Comparison of ENCODE assay signal across 8 cellular contexts in genomic region chr4:1046581-1047011, GRCh38. TPM values are rescaled to one million over a fixed set of nuclear protein-coding genes. Genes with fewer than 3 reads are reported as not detected.
A peak's percentile ranks its signal among the peaks of the same experiment; 100 is the strongest.
DNase-seq lines count a peak whose midpoint lies in the region; FAIRE-seq and TF ChIP-seq lines count a peak whose summit lies in the region.
"Not testable (repeated sequence)": the region's sequence is repeated elsewhere in the genome, so short reads cannot be mapped to it uniquely, and the experiment has no call there.

No MANE protein-coding gene starts in this region.

- H3K9me3 ChIP-seq in endodermal cell (ENCODE audit: control insufficient read depth, low read length); neuronal stem cell (replicated peaks in 1 of 2; ENCODE audit: control insufficient read depth in 2 of 2, insufficient read depth in 1 of 2, low read depth in 1 of 2, low read length in 2 of 2); thyroid gland: not testable (repeated sequence)

- not testable (repeated sequence) for H3K36me3 Mint-ChIP-seq in endodermal cell (ENCODE audit: low read depth)

- peaks cover 82% of the 10 kb centered on the region for H3K27me3 ChIP-seq in endodermal cell (ENCODE audit: control insufficient read depth, insufficient read depth, low read length, poor library complexity, severe bottlenecking)
- H3K27me3 ChIP-seq in neuronal stem cell (ENCODE audit: control insufficient read depth in 3 of 3, insufficient read depth in 3 of 3, low read depth in 1 of 3, low read length in 3 of 3): peaks cover 0 to 11% (median 3%) of the 10 kb centered on the region in 3 experiments
- not testable (repeated sequence) for H3K27me3 ChIP-seq in thyroid gland

- H2BK15ac ChIP-seq in neuronal stem cell (ENCODE audit: low read length): peak overlapping the region; percentile 99

- TF ChIP-seq POLR2A in thyroid gland (IDR thresholded peaks at IDR 0.05): not testable (repeated sequence)

- peak overlapping the region; percentile 53 for H2AK5ac ChIP-seq in neuronal stem cell (ENCODE audit: low read depth, low read length)

- not testable (repeated sequence) for H3K4me2 ChIP-seq in neuronal stem cell (ENCODE audit: insufficient read depth, low read length, poor library complexity, severe bottlenecking)

- not testable (repeated sequence) for H3K27ac Mint-ChIP-seq in endodermal cell

- not testable (repeated sequence) for H3K9ac ChIP-seq in endodermal cell (ENCODE audit: extremely low read depth, low read length, poor library complexity, severe bottlenecking); neuronal stem cell (ENCODE audit: low read depth, low read length, poor library complexity)

- not testable (repeated sequence) for H2AFZ ChIP-seq in neuronal stem cell (ENCODE audit: low read length)

- WGBS in endodermal cell (ENCODE audit: insufficient coverage in 1 of 2, insufficient read length in 1 of 2), 2 experiments: 13 to 30% methylated on average over 27 to 29 of the region's 29 CpGs
- WGBS in neuronal stem cell (ENCODE audit: extremely low coverage in 2 of 2, insufficient read length in 2 of 2, insufficient replicate concordance in 1 of 2), 2 donors: no CpG with 5 or more reads among the region's 29 CpGs
- WGBS in thyroid gland, 2 donors: 19 to 38% methylated on average over 28 to 29 of the region's 29 CpGs

- not testable (repeated sequence) for H3K4me1 ChIP-seq in endodermal cell (ENCODE audit: control insufficient read depth, insufficient read depth, low read length)
- peaks cover 22 to 38% of the 10 kb centered on the region in 2 donors for H3K4me1 ChIP-seq in neuronal stem cell (ENCODE audit: control insufficient read depth in 2 of 2, insufficient read depth in 1 of 2, low read depth in 1 of 2, low read length in 2 of 2)
- H3K4me1 ChIP-seq in thyroid gland: peaks cover 51 to 68% of the 10 kb centered on the region in 2 donors

- H4K91ac ChIP-seq in neuronal stem cell (ENCODE audit: low read depth, low read length, poor library complexity): peak overlapping the region; percentile 98

- not testable (repeated sequence) for H3K27ac ChIP-seq in endodermal cell (ENCODE audit: low read depth, low read length)
- H3K27ac ChIP-seq in neuronal stem cell (replicated peaks; ENCODE audit: low read length) (peak overlapping the region; percentile 52), thyroid gland (peak overlapping the region; percentile 73 to 82 (median 79))

- peak; percentile 92 for FAIRE-seq in HTR-8/SVneo (lab: Jason Lieb, UNC)

- DNase-seq in COLO668 (lab: John Stamatoyannopoulos, UW; ENCODE audit: unreplicated experiment): peak; percentile 78
- peak; percentile 61 for DNase-seq in HTR-8/SVneo (ENCODE audit: insufficient read length, low spot score)
- peak; percentile 45 to 95 for DNase-seq in NCI-H526 (lab: John Stamatoyannopoulos, UW)
- peak; percentile 58 for DNase-seq in activated effector memory CD4-positive, alpha-beta T cell treated with anti-CD3 and anti-CD28 coated beads, Interleukin-2, amount 50 U/mL, for 16 hours
- DNase-seq in endodermal cell: peak; percentile 88
- DNase-seq in iPS-NIHi11 (ENCODE audit: low spot score): peak; percentile 53
- DNase-seq in neuronal stem cell (ENCODE audit: low spot score): peak; percentile 63
- peak; percentile 76 to 85 for DNase-seq in thyroid gland

- not testable (repeated sequence) for H3K23ac ChIP-seq in neuronal stem cell (ENCODE audit: low read depth, low read length, poor library complexity)

- H3K9me3 Mint-ChIP-seq in endodermal cell: not testable (repeated sequence)

- not testable (repeated sequence) for TF ChIP-seq CTCF in endodermal cell (conservative IDR thresholded peaks at IDR 0.05); thyroid gland (IDR thresholded peaks at IDR 0.05)

- not testable (repeated sequence) for H3K4ac ChIP-seq in neuronal stem cell (ENCODE audit: low read length)

- H3K18ac ChIP-seq in neuronal stem cell (ENCODE audit: low read length): peak overlapping the region; percentile 89

- H3K27me3 Mint-ChIP-seq in endodermal cell (ENCODE audit: insufficient read depth): peaks cover 70% of the 10 kb centered on the region

- H3K4me1 Mint-ChIP-seq in endodermal cell: not testable (repeated sequence)

- H3K4me3 ChIP-seq in endodermal cell (ENCODE audit: low read length); neuronal stem cell (ENCODE audit: low read length in 2 of 2); thyroid gland (replicated peaks in 1 of 3): not testable (repeated sequence)

- peak overlapping the region; percentile 22 for H2BK12ac ChIP-seq in neuronal stem cell (ENCODE audit: low read length)

- H2BK5ac ChIP-seq in neuronal stem cell (ENCODE audit: low read length): not testable (repeated sequence)

- not testable (repeated sequence) for H3K79me1 ChIP-seq in neuronal stem cell (ENCODE audit: low read depth, low read length)

- H2BK120ac ChIP-seq in neuronal stem cell (ENCODE audit: low read depth, low read length): not testable (repeated sequence)

- not testable (repeated sequence) for H4K8ac ChIP-seq in neuronal stem cell (ENCODE audit: low read depth, low read length)

- not testable (repeated sequence) for H3K36me3 ChIP-seq in endodermal cell (ENCODE audit: control insufficient read depth, insufficient read depth, low read length); neuronal stem cell (replicated peaks in 1 of 2; ENCODE audit: control insufficient read depth in 2 of 2, insufficient read depth in 2 of 2, low read length in 2 of 2); thyroid gland

- intact Hi-C loops in thyroid gland (cut with DNase I): not testable (repeated sequence)

- not testable (repeated sequence) for H3K14ac ChIP-seq in neuronal stem cell (ENCODE audit: low read length)

- H3K4me3 Mint-ChIP-seq in endodermal cell: not testable (repeated sequence)

RNA-seq across cellular contexts. Expression of gene FGFRL1, which starts 35.2 kb away (rescaled TPM):
- 10 to 100 TPM; 51.0 to 93.3 TPM for total RNA-seq in endodermal cell
- 33.2 TPM for polyA plus RNA-seq in endodermal cell (2013, experiment 1 of 2)
- polyA plus RNA-seq in endodermal cell (2013, experiment 2 of 2): 31.8 TPM
- 67.8 TPM for polyA plus RNA-seq in neuronal stem cell (2013, experiment 1 of 2)
- 66.3 TPM for polyA plus RNA-seq in neuronal stem cell (2013, experiment 2 of 2)
- 10 to 100 TPM; 59.0 to 93.9 (median 77.2) TPM for total RNA-seq in thyroid gland

RNA-seq across cellular contexts. Expression of gene SLC26A1, which starts 53.4 kb away (rescaled TPM):
- total RNA-seq in endodermal cell: 1 to 10 TPM in 1 of 2 donors, under 1 TPM in 1; 0.55 to 1.0 TPM
- polyA plus RNA-seq in endodermal cell (2013, experiment 1 of 2): 0.21 TPM
- polyA plus RNA-seq in endodermal cell (2013, experiment 2 of 2): 0.08 TPM
- polyA plus RNA-seq in neuronal stem cell (2013, experiment 1 of 2): 0.13 TPM
- polyA plus RNA-seq in neuronal stem cell (2013, experiment 2 of 2): 0.15 TPM
- total RNA-seq in thyroid gland: under 1 TPM; 0.15 to 0.33 (median 0.24) TPM

RNA-seq across cellular contexts. Expression of gene IDUA, which starts 59.8 kb away (rescaled TPM):
- total RNA-seq in endodermal cell (10 to 100 TPM; 22.4 to 25.6 TPM), thyroid gland (10 to 100 TPM in 3 of 4 donors, 1 to 10 TPM in 1; 9.7 to 32.3 (median 25.0) TPM)
- polyA plus RNA-seq in endodermal cell (2013, experiment 1 of 2): 4.3 TPM
- polyA plus RNA-seq in endodermal cell (2013, experiment 2 of 2): 3.6 TPM
- polyA plus RNA-seq in neuronal stem cell (2013, experiment 1 of 2): 6.9 TPM
- polyA plus RNA-seq in neuronal stem cell (2013, experiment 2 of 2): 5.7 TPM
